1 cellular context compared by ENCODE assay signal in the genomic region with DNA sequence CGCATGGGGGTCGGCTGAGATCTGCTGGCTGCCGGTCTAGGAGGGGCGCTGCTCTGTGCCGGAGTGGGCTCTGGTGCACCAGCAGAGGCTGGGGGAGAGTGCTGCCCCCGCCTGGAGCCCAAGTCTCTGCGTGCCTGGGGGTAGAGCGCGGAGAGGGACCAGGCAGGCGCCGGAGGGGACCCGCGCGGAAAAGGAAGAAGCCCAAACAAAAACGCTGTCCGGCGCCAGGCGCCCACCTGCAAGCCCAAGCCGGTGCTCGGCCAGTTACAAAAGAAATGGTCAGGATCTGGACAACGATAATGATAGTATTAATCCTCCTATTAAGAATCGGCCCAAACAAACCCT.
TF ChIP-seq lines count a peak whose summit lies in the region.

No MANE protein-coding gene starts in this region.

TF ChIP-seq in HEK293, 187 proteins besides CTCF, POLR2A, EP300 and RAD21 (continued from another document):
- TF ChIP-seq, protein P1, sequence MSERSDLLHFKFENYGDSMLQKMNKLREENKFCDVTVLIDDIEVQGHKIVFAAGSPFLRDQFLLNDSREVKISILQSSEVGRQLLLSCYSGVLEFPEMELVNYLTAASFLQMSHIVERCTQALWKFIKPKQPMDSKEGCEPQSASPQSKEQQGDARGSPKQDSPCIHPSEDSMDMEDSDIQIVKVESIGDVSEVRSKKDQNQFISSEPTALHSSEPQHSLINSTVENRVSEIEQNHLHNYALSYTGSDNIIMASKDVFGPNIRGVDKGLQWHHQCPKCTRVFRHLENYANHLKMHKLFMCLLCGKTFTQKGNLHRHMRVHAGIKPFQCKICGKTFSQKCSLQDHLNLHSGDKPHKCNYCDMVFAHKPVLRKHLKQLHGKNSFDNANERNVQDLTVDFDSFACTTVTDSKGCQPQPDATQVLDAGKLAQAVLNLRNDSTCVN (tag by site-specific recombination; optimal IDR thresholded peaks at IDR 0.05), result no peak
- TF ChIP-seq, protein P2, sequence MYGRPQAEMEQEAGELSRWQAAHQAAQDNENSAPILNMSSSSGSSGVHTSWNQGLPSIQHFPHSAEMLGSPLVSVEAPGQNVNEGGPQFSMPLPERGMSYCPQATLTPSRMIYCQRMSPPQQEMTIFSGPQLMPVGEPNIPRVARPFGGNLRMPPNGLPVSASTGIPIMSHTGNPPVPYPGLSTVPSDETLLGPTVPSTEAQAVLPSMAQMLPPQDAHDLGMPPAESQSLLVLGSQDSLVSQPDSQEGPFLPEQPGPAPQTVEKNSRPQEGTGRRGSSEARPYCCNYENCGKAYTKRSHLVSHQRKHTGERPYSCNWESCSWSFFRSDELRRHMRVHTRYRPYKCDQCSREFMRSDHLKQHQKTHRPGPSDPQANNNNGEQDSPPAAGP (tag by site-specific recombination; IDR thresholded peaks at IDR 0.05), result no peak
- TF ChIP-seq ZNF560 (tag by site-specific recombination; IDR thresholded peaks at IDR 0.05; ENCODE audit: borderline replicate concordance) (no peak), ZNF341 (tag by site-specific recombination; IDR thresholded peaks at IDR 0.05; ENCODE audit: low read depth) (no peak), SCRT1 (tag by site-specific recombination; IDR thresholded peaks at IDR 0.05; ENCODE audit: borderline replicate concordance) (no peak), ZNF391 (tag by site-specific recombination; IDR thresholded peaks at IDR 0.05; ENCODE audit: borderline replicate concordance, low read depth) (no peak), ZBTB8A (tag by site-specific recombination; IDR thresholded peaks at IDR 0.05) (no peak)
- TF ChIP-seq, protein P3, sequence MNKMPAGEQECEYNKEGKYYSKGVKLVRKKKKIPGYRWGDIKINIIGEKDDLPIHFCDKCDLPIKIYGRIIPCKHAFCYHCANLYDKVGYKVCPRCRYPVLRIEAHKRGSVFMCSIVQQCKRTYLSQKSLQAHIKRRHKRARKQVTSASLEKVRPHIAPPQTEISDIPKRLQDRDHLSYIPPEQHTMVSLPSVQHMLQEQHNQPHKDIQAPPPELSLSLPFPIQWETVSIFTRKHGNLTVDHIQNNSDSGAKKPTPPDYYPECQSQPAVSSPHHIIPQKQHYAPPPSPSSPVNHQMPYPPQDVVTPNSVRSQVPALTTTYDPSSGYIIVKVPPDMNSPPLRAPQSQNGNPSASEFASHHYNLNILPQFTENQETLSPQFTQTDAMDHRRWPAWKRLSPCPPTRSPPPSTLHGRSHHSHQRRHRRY (tag by site-specific recombination; IDR thresholded peaks at IDR 0.05), result no peak
